ENCODE assay signal across 8 cellular contexts in the genomic region with DNA sequence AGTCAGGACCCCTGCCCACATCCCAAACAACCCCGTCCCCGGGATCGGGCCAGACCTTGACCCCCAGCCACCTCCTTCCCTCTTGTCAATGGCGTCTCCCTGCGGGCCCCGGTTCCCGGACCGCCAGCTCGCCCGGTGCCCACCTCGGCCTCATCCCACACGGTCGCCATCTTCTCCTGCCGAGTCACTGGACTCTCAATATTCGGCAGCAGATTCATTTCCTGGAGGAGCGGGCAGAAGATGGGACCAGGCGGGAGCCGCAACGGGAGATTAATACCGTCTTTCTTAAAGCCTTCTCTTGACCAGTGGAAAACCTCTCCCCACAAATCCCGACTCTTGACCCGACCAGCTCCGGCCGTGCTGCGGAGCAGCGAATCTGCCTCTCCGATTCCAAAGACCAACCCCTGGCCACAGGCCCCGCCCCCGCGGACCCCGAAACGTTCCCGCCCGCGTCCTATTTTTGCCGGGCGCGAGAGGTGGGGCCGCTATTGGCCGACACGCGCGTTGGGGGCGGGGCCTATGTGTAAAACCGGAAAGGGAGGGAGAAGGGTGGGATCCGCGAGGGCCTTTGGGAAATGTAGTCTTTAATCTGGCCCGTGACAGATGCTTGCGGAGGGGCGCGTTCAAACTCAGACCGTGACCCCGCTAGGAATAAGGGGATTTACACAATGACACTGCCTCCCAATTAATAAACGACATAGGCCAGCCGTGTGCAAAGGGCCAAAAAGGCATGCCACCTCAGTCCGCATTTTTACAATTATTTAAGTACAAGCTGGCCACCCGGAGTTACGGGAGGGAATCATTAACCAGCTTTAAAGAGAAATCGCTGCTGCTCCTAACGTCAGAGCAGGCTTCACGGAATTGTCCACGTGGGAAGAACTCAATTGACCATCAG. TPM values are rescaled to one million over a fixed set of nuclear protein-coding genes. Genes with fewer than 3 reads are reported as not detected.
A peak's percentile ranks its signal among the peaks of the same experiment; 100 is the strongest.
DNase-seq lines count a peak whose midpoint lies in the region; ATAC-seq and TF ChIP-seq lines count a peak whose summit lies in the region.

A gene (minus strand): TSS at position 378 of the 895 bp plus-strand sequence. CDS start 160 bp downstream, at position 218.

- peak within 1 kb of the TSS; percentile 89 for H3K27ac ChIP-seq in parathyroid adenoma
- peak within 1 kb of the TSS; percentile 83 to 93 (median 88) for H3K27ac ChIP-seq in tibial nerve

- no peaks in the 10 kb centered on the region for H3K27me3 Mint-ChIP-seq in activated naive CD8-positive, alpha-beta T cell treated with anti-CD3 and anti-CD28 coated beads, Interleukin-2, amount 50 U/mL, for 24 hours

- intact Hi-C loops in Right ventricle myocardium inferior (cut with DNase I) = loop anchor here (1.0 to 2.0 kb wide), 2 partner anchors 18 to 126 kb away; a partner anchor contains a TSS

- H3K36me3 Mint-ChIP-seq in activated naive CD8-positive, alpha-beta T cell treated with anti-CD3 and anti-CD28 coated beads, Interleukin-2, amount 50 U/mL, for 24 hours (ENCODE audit: low read depth) = peaks cover 36% of the 10 kb centered on the region

- no peaks in the 10 kb centered on the region for H3K36me3 ChIP-seq in parathyroid adenoma (ENCODE audit: control insufficient read depth, insufficient read depth, low read length)
- H3K36me3 ChIP-seq in tibial nerve = peaks cover 6 to 40% (median 13%) of the 10 kb centered on the region in 3 donors

- H3K9me3 ChIP-seq in parathyroid adenoma (ENCODE audit: control insufficient read depth, low read length) (no peaks in the 10 kb centered on the region), tibial nerve (no peaks in the 10 kb centered on the region)

- peak within 1 kb of the TSS; percentile 58 for H3K9ac ChIP-seq in parathyroid adenoma

- no peaks in the 10 kb centered on the region for H3K27me3 ChIP-seq in parathyroid adenoma (ENCODE audit: control insufficient read depth, insufficient read depth, low read length)
- no peaks in the 10 kb centered on the region for H3K27me3 ChIP-seq in tibial nerve

- peak within 1 kb of the TSS; percentile 99 for H3K4me3 Mint-ChIP-seq in activated naive CD8-positive, alpha-beta T cell treated with anti-CD3 and anti-CD28 coated beads, Interleukin-2, amount 50 U/mL, for 24 hours

- H3K9me3 Mint-ChIP-seq in activated naive CD8-positive, alpha-beta T cell treated with anti-CD3 and anti-CD28 coated beads, Interleukin-2, amount 50 U/mL, for 24 hours = no peaks in the 10 kb centered on the region

- peak within 1 kb of the TSS; percentile 95 for H3K4me3 ChIP-seq in GM12865 (ENCODE audit: low read depth, low read length)
- H3K4me3 ChIP-seq in parathyroid adenoma (ENCODE audit: low read depth, low read length) = peak within 1 kb of the TSS; percentile 82
- H3K4me3 ChIP-seq in tibial nerve = peak within 1 kb of the TSS; percentile 58 to 84 (median 65)

- H3K4me1 Mint-ChIP-seq in activated naive CD8-positive, alpha-beta T cell treated with anti-CD3 and anti-CD28 coated beads, Interleukin-2, amount 50 U/mL, for 24 hours = peaks cover 25% of the 10 kb centered on the region

- peak within 1 kb of the TSS; percentile 85 for H2AFZ ChIP-seq in parathyroid adenoma

- H3K4me1 ChIP-seq in parathyroid adenoma = peaks cover 6% of the 10 kb centered on the region
- peaks cover 4 to 21% (median 13%) of the 10 kb centered on the region in 4 donors for H3K4me1 ChIP-seq in tibial nerve

- H3K79me2 ChIP-seq in parathyroid adenoma = peaks cover 2% of the 10 kb centered on the region

- 1% methylated on average over 61 to 62 of the region's 62 CpGs for WGBS in tibial nerve, 2 donors

- ATAC-seq in HG02763 (IDR thresholded peaks at IDR 0.05; ENCODE audit: unreplicated experiment) (peak; percentile 92), Right ventricle myocardium inferior (peak; percentile 98)
- ATAC-seq in activated naive CD8-positive, alpha-beta T cell treated with anti-CD3 and anti-CD28 coated beads, Interleukin-2, amount 50 U/mL, for 24 hours = peak; percentile 94

- TF ChIP-seq CTCF in GM12865 (IDR thresholded peaks at IDR 0.05; ENCODE audit: insufficient read depth, low read depth, low read length, missing control alignments) (no peak), parathyroid adenoma (IDR thresholded peaks at IDR 0.05) (no peak), tibial nerve (IDR thresholded peaks at IDR 0.05) (peak in 1 of 5 experiments; percentile 12)

- H3K4me2 ChIP-seq in parathyroid adenoma (ENCODE audit: low read length) = peak within 1 kb of the TSS; percentile 89

- TF ChIP-seq EP300 in tibial nerve (IDR thresholded peaks at IDR 0.05) = peak; percentile 66 to 80

- DNase-seq in GM12865 (ENCODE audit: low read depth) (peak; percentile 98), NCI-H1417 treated with DMSO at 0.1 percent for 48 hours (lab: John Stamatoyannopoulos, UW) (peak; percentile 86), SW480 (ENCODE audit: low spot score) (peak; percentile 96), Right ventricle myocardium inferior (ENCODE audit: missing footprints) (peak; percentile 99), tibial nerve (ENCODE audit: low spot score in 2 of 2) (peak; percentile 98 to 99)
- peak; percentile 99 for DNase-seq in activated naive CD8-positive, alpha-beta T cell treated with anti-CD3 and anti-CD28 coated beads, Interleukin-2, amount 50 U/mL, for 24 hours

- TF ChIP-seq POLR2A in tibial nerve (IDR thresholded peaks at IDR 0.05) = peak in 1 of 2 donors; percentile 61

- peak within 1 kb of the TSS; percentile 99 for H3K27ac Mint-ChIP-seq in activated naive CD8-positive, alpha-beta T cell treated with anti-CD3 and anti-CD28 coated beads, Interleukin-2, amount 50 U/mL, for 24 hours

RNA-seq across cellular contexts. Expression of the gene that starts here (rescaled TPM):
- total RNA-seq in Right ventricle myocardium inferior (160 TPM), tibial nerve (100 to 1,000 TPM; 103 to 147 (median 128) TPM)

Comparison
In these comparisons a context has a peak if more than half of its experiments do, and no peak if none do; other contexts are left out.
1. Peak in every context shown above with its lines: DNase-seq, ATAC-seq, H3K4me3 ChIP-seq and H3K27ac ChIP-seq.